1 cellular context compared by ENCODE assay signal in the genomic region with DNA sequence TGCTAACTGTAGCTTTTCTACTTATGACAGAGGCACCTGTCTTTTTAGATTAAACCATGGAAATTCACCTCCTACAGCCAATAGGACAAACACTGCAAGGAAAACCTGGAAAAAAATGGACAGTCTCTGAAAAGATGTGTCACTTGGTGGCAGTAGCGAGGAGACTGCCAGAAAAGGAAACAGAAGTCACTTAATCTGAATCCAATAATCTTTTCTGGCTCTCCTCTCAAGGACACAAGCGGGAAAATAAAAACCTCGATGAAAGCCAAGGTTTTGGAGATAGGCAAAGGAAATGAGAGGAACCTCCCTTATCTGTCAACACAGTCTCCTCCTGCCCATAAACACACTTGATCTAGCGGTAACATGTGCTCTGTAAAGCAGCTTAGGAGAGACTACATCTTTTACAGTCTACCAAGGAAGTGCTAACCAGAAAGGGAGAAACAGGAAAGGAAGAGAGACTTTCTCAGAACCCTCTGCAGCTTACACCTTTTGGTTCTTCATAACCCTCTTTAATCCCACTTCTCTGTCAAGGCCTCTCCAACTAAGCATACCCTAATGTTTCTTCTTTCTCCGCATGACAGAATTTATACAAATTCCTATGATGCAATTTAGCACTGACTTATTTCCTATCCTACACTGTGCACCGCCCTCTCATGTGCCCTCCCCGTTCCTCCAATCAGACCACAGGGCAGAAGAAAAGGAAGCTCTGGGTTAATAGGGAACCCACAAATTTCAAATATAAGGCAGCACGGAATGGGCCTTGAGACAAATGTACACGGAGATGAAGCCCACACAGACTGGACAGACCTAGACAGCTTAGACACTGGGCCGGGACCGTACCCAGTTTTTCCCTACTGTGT.
TF ChIP-seq lines count a peak whose summit lies in the region.

No MANE protein-coding gene starts in this region.

TF ChIP-seq in HepG2, 621 proteins besides CTCF, POLR2A, EP300 and RAD21 (continued from another document and continues in another):
- TF ChIP-seq, protein P1, sequence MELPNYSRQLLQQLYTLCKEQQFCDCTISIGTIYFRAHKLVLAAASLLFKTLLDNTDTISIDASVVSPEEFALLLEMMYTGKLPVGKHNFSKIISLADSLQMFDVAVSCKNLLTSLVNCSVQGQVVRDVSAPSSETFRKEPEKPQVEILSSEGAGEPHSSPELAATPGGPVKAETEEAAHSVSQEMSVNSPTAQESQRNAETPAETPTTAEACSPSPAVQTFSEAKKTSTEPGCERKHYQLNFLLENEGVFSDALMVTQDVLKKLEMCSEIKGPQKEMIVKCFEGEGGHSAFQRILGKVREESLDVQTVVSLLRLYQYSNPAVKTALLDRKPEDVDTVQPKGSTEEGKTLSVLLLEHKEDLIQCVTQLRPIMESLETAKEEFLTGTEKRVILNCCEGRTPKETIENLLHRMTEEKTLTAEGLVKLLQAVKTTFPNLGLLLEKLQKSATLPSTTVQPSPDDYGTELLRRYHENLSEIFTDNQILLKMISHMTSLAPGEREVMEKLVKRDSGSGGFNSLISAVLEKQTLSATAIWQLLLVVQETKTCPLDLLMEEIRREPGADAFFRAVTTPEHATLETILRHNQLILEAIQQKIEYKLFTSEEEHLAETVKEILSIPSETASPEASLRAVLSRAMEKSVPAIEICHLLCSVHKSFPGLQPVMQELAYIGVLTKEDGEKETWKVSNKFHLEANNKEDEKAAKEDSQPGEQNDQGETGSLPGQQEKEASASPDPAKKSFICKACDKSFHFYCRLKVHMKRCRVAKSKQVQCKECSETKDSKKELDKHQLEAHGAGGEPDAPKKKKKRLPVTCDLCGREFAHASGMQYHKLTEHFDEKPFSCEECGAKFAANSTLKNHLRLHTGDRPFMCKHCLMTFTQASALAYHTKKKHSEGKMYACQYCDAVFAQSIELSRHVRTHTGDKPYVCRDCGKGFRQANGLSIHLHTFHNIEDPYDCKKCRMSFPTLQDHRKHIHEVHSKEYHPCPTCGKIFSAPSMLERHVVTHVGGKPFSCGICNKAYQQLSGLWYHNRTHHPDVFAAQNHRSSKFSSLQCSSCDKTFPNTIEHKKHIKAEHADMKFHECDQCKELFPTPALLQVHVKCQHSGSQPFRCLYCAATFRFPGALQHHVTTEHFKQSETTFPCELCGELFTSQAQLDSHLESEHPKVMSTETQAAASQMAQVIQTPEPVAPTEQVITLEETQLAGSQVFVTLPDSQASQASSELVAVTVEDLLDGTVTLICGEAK (IDR thresholded peaks at IDR 0.05), result no peak
- TF ChIP-seq, protein P1 (CRISPR knock-in tag; IDR thresholded peaks at IDR 0.05), result no peak
- TF ChIP-seq ISL2 (CRISPR knock-in tag; IDR thresholded peaks at IDR 0.05) (no peak), REPIN1 (CRISPR knock-in tag; IDR thresholded peaks at IDR 0.05; ENCODE audit: borderline replicate concordance, low read depth) (no peak), TCF7 (IDR thresholded peaks at IDR 0.05; ENCODE audit: low read depth) (no peak), FOXK1 (CRISPR knock-in tag; IDR thresholded peaks at IDR 0.05; ENCODE audit: borderline replicate concordance, low read depth) (no peak), JUN (CRISPR knock-in tag; IDR thresholded peaks at IDR 0.05) (no peak), ZNF775 (CRISPR knock-in tag; IDR thresholded peaks at IDR 0.05; ENCODE audit: borderline replicate concordance) (no peak), ZNF598 (CRISPR knock-in tag; IDR thresholded peaks at IDR 0.05; ENCODE audit: borderline replicate concordance) (no peak), ZNF550 (CRISPR knock-in tag; IDR thresholded peaks at IDR 0.05; ENCODE audit: borderline replicate concordance) (no peak), PAF1 (CRISPR knock-in tag; IDR thresholded peaks at IDR 0.05) (no peak), CBX1 (IDR thresholded peaks at IDR 0.05; ENCODE audit: low read depth) (no peak), SIX4 (CRISPR knock-in tag; IDR thresholded peaks at IDR 0.05) (no peak), NKX3-1 (CRISPR knock-in tag; IDR thresholded peaks at IDR 0.05) (peak; percentile 40; the same call in 1 of the 2 replicates), KLF13 (CRISPR knock-in tag; IDR thresholded peaks at IDR 0.05) (no peak), SAFB2 (CRISPR knock-in tag; IDR thresholded peaks at IDR 0.05; ENCODE audit: borderline replicate concordance, low read depth) (no peak), ZNF839 (CRISPR knock-in tag; IDR thresholded peaks at IDR 0.05; ENCODE audit: borderline replicate concordance) (no peak), ZNF766 (CRISPR knock-in tag; IDR thresholded peaks at IDR 0.05; ENCODE audit: borderline replicate concordance) (no peak), ZNF101 (CRISPR knock-in tag; IDR thresholded peaks at IDR 0.05; ENCODE audit: borderline replicate concordance, low read depth) (no peak)
- TF ChIP-seq, protein P2, sequence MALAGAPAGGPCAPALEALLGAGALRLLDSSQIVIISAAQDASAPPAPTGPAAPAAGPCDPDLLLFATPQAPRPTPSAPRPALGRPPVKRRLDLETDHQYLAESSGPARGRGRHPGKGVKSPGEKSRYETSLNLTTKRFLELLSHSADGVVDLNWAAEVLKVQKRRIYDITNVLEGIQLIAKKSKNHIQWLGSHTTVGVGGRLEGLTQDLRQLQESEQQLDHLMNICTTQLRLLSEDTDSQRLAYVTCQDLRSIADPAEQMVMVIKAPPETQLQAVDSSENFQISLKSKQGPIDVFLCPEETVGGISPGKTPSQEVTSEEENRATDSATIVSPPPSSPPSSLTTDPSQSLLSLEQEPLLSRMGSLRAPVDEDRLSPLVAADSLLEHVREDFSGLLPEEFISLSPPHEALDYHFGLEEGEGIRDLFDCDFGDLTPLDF (CRISPR knock-in tag; IDR thresholded peaks at IDR 0.05), result 0 out of 2 replicates have a peak, but pooled peaks have one; percentile 25
- TF ChIP-seq, protein P3, sequence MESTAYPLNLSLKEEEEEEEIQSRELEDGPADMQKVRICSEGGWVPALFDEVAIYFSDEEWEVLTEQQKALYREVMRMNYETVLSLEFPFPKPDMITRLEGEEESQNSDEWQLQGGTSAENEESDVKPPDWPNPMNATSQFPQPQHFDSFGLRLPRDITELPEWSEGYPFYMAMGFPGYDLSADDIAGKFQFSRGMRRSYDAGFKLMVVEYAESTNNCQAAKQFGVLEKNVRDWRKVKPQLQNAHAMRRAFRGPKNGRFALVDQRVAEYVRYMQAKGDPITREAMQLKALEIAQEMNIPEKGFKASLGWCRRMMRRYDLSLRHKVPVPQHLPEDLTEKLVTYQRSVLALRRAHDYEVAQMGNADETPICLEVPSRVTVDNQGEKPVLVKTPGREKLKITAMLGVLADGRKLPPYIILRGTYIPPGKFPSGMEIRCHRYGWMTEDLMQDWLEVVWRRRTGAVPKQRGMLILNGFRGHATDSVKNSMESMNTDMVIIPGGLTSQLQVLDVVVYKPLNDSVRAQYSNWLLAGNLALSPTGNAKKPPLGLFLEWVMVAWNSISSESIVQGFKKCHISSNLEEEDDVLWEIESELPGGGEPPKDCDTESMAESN (CRISPR knock-in tag; conservative IDR thresholded peaks at IDR 0.05), result 0 out of 2 replicates have a peak, but pooled peaks have one; percentile 30
- TF ChIP-seq, protein P4, sequence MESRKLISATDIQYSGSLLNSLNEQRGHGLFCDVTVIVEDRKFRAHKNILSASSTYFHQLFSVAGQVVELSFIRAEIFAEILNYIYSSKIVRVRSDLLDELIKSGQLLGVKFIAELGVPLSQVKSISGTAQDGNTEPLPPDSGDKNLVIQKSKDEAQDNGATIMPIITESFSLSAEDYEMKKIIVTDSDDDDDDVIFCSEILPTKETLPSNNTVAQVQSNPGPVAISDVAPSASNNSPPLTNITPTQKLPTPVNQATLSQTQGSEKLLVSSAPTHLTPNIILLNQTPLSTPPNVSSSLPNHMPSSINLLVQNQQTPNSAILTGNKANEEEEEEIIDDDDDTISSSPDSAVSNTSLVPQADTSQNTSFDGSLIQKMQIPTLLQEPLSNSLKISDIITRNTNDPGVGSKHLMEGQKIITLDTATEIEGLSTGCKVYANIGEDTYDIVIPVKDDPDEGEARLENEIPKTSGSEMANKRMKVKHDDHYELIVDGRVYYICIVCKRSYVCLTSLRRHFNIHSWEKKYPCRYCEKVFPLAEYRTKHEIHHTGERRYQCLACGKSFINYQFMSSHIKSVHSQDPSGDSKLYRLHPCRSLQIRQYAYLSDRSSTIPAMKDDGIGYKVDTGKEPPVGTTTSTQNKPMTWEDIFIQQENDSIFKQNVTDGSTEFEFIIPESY (CRISPR knock-in tag; IDR thresholded peaks at IDR 0.05), result peak; percentile 42; the same call in 1 of the 2 replicates
- TF ChIP-seq, protein P5, sequence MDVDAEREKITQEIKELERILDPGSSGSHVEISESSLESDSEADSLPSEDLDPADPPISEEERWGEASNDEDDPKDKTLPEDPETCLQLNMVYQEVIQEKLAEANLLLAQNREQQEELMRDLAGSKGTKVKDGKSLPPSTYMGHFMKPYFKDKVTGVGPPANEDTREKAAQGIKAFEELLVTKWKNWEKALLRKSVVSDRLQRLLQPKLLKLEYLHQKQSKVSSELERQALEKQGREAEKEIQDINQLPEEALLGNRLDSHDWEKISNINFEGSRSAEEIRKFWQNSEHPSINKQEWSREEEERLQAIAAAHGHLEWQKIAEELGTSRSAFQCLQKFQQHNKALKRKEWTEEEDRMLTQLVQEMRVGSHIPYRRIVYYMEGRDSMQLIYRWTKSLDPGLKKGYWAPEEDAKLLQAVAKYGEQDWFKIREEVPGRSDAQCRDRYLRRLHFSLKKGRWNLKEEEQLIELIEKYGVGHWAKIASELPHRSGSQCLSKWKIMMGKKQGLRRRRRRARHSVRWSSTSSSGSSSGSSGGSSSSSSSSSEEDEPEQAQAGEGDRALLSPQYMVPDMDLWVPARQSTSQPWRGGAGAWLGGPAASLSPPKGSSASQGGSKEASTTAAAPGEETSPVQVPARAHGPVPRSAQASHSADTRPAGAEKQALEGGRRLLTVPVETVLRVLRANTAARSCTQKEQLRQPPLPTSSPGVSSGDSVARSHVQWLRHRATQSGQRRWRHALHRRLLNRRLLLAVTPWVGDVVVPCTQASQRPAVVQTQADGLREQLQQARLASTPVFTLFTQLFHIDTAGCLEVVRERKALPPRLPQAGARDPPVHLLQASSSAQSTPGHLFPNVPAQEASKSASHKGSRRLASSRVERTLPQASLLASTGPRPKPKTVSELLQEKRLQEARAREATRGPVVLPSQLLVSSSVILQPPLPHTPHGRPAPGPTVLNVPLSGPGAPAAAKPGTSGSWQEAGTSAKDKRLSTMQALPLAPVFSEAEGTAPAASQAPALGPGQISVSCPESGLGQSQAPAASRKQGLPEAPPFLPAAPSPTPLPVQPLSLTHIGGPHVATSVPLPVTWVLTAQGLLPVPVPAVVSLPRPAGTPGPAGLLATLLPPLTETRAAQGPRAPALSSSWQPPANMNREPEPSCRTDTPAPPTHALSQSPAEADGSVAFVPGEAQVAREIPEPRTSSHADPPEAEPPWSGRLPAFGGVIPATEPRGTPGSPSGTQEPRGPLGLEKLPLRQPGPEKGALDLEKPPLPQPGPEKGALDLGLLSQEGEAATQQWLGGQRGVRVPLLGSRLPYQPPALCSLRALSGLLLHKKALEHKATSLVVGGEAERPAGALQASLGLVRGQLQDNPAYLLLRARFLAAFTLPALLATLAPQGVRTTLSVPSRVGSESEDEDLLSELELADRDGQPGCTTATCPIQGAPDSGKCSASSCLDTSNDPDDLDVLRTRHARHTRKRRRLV (CRISPR knock-in tag; IDR thresholded peaks at IDR 0.05), result no peak
- TF ChIP-seq, protein P6, sequence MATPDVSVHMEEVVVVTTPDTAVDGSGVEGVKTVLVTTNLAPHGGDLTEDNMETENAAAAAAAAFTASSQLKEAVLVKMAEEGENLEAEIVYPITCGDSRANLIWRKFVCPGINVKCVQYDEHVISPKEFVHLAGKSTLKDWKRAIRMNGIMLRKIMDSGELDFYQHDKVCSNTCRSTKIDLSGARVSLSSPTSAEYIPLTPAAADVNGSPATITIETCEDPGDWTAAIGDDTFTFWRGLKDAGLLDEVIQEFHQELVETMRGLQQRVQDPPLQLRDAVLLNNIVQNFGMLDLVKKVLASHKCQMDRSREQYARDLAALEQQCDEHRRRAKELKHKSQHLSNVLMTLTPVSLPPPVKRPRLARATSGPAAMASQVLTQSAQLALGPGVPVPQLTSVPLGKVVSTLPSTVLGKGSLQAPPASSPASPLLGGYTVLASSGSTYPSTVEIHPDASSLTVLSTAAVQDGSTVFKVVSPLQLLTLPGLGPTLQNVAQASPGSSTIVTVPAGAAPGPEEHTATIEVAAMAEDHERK (CRISPR knock-in tag; IDR thresholded peaks at IDR 0.05; ENCODE audit: low read depth), result no peak
- TF ChIP-seq, protein P7, sequence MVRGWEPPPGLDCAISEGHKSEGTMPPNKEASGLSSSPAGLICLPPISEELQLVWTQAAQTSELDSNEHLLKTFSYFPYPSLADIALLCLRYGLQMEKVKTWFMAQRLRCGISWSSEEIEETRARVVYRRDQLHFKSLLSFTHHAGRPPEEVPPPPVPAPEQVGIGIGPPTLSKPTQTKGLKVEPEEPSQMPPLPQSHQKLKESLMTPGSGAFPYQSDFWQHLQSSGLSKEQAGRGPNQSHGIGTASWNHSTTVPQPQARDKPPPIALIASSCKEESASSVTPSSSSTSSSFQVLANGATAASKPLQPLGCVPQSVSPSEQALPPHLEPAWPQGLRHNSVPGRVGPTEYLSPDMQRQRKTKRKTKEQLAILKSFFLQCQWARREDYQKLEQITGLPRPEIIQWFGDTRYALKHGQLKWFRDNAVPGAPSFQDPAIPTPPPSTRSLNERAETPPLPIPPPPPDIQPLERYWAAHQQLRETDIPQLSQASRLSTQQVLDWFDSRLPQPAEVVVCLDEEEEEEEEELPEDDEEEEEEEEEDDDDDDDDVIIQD (CRISPR knock-in tag; IDR thresholded peaks at IDR 0.05; ENCODE audit: low read depth), result peak; percentile 57; the same call in 1 of the 2 replicates
